In genomic region chr7:24826662-24827020, GRCh38 we compare ENCODE assay signal across 12 cellular contexts.
DNase-seq lines count a peak whose midpoint lies in the region; ATAC-seq and TF ChIP-seq lines count a peak whose summit lies in the region.
"Had no signal": no experiment of that assay in that cellular context is flagged by ENCODE, and none has a peak within 500 bp of the region (broad histone marks: within the 10 kb centered on the region; RNA-seq: fewer than 3 reads in every experiment).

No MANE protein-coding gene starts in this region.

- H3K79me2 ChIP-seq in Karpas-422 (ENCODE audit: low read length), result peaks cover 28% of the 10 kb centered on the region

- H3K4me1 ChIP-seq in BLaER1 treated with 17β-estradiol and CSF1 and Interleukin-3, amounts not matched to agents 10 nM and 100 nM, result peaks cover 10 to 67% (median 30%) of the 10 kb centered on the region in 10 experiments
- peaks cover 100% of the 10 kb centered on the region for H3K4me1 ChIP-seq in Karpas-422 (ENCODE audit: low read length)
- peaks cover 11% of the 10 kb centered on the region for H3K4me1 ChIP-seq in testis

- WGBS in testis, 2 donors, result 90 to 96% methylated on average over 7 of the region's 7 CpGs

- H3K36me3 ChIP-seq in BLaER1 treated with 17β-estradiol and CSF1 and Interleukin-3, amounts not matched to agents 10 nM and 100 nM, result peaks cover 12 to 54% (median 19%) of the 10 kb centered on the region in 11 experiments; a peak in 15 of 22 replicates
- H3K36me3 ChIP-seq in Karpas-422 (ENCODE audit: insufficient read depth, low read length) (peaks cover 69% of the 10 kb centered on the region; the same call in 1 of the 2 replicates), testis (ENCODE audit: low read depth, missing control alignments) (no peaks in the 10 kb centered on the region)

- ATAC-seq in HG03108 (IDR thresholded peaks at IDR 0.05; ENCODE audit: unreplicated experiment) (no peak), HG03159 (IDR thresholded peaks at IDR 0.05; ENCODE audit: unreplicated experiment) (no peak)
- ATAC-seq: Panc1 had no signal

- H2AFZ ChIP-seq in Karpas-422 (ENCODE audit: low read length), result no peak overlapping the region

- no peak overlapping the region for H3K4me3 ChIP-seq in BLaER1 treated with 17β-estradiol and CSF1 and Interleukin-3, amounts not matched to agents 10 nM and 100 nM
- no peak overlapping the region for H3K4me3 ChIP-seq in Karpas-422 (ENCODE audit: low read length)
- H3K4me3 ChIP-seq in testis, result no peak overlapping the region

- no peak for DNase-seq in Karpas-422
- DNase-seq in astrocyte of the hippocampus (ENCODE audit: low read depth, low spot score), result peak; percentile 61
- DNase-seq in myocyte (ENCODE audit: low read depth), result peak; percentile 40
- DNase-seq in D341Med (ENCODE audit: low spot score), result no peak
- DNase-seq in testis, result no peak
- DNase-seq: NCI-H1694; stimulated activated CD4-positive, alpha-beta T cell treated with anti-CD3 and anti-CD28 coated beads, Interleukin-1b, Interleukin-23, amount 100 ng/mL, for 48 hours had no signal

- TF ChIP-seq POLR2A in testis (IDR thresholded peaks at IDR 0.05), result no peak

- H3K9me2 ChIP-seq in Karpas-422 (replicated peaks; ENCODE audit: insufficient read depth, low read length), result no peaks in the 10 kb centered on the region

- intact Hi-C loops in testis (cut with DNase I; ENCODE audit: low total_unique reads), result no loop called here

- no peak for TF ChIP-seq CTCF in testis (IDR thresholded peaks at IDR 0.05)

- H3K4me2 ChIP-seq in BLaER1 treated with 17β-estradiol and CSF1 and Interleukin-3, amounts not matched to agents 10 nM and 100 nM, result peak overlapping the region in 6 of 11 experiments; percentile 14 to 80 (median 64); a peak in 12 of 22 replicates
- no peak overlapping the region for H3K4me2 ChIP-seq in Karpas-422 (ENCODE audit: low read depth, low read length, poor library complexity, severe bottlenecking)

- H3K9ac ChIP-seq in BLaER1 treated with 17β-estradiol and CSF1 and Interleukin-3, amounts not matched to agents 10 nM and 100 nM, result no peak overlapping the region
- H3K9ac ChIP-seq in Karpas-422 (ENCODE audit: low read length), result peak overlapping the region; percentile 34; the same call in 1 of the 2 replicates

- H3K27ac ChIP-seq in BLaER1 treated with 17β-estradiol and CSF1 and Interleukin-3, amounts not matched to agents 10 nM and 100 nM, result no peak overlapping the region
- H3K27ac ChIP-seq in Karpas-422 (ENCODE audit: low read length) (peak overlapping the region; percentile 98), testis (no peak overlapping the region)
- H3K27ac ChIP-seq: HL-60 had no signal

- no peaks in the 10 kb centered on the region; a peak in 1 of 22 replicates for H4K20me1 ChIP-seq in BLaER1 treated with 17β-estradiol and CSF1 and Interleukin-3, amounts not matched to agents 10 nM and 100 nM
- no peaks in the 10 kb centered on the region for H4K20me1 ChIP-seq in Karpas-422 (ENCODE audit: insufficient read depth, low read depth, low read length)

- no peaks in the 10 kb centered on the region for H3K9me3 ChIP-seq in BLaER1 treated with 17β-estradiol and CSF1 and Interleukin-3, amounts not matched to agents 10 nM and 100 nM (replicated peaks in 1 of 11)
- H3K9me3 ChIP-seq in Karpas-422 (ENCODE audit: low read length) (no peaks in the 10 kb centered on the region), testis (no peaks in the 10 kb centered on the region)

- H3K27me3 ChIP-seq in BLaER1 treated with 17β-estradiol and CSF1 and Interleukin-3, amounts not matched to agents 10 nM and 100 nM, result no peaks in the 10 kb centered on the region
- H3K27me3 ChIP-seq in Karpas-422 (ENCODE audit: low read length), result no peaks in the 10 kb centered on the region
- H3K27me3 ChIP-seq in testis, result no peaks in the 10 kb centered on the region

Comparison
In these comparisons a context has a peak if more than half of its experiments do, and no peak if none do; other contexts are left out.
1. DNase-seq: peak in astrocyte of the hippocampus (single experiment) and myocyte (single experiment); none in Karpas-422 (single experiment), D341Med (single experiment) and testis (single experiment).